In the genomic region with DNA sequence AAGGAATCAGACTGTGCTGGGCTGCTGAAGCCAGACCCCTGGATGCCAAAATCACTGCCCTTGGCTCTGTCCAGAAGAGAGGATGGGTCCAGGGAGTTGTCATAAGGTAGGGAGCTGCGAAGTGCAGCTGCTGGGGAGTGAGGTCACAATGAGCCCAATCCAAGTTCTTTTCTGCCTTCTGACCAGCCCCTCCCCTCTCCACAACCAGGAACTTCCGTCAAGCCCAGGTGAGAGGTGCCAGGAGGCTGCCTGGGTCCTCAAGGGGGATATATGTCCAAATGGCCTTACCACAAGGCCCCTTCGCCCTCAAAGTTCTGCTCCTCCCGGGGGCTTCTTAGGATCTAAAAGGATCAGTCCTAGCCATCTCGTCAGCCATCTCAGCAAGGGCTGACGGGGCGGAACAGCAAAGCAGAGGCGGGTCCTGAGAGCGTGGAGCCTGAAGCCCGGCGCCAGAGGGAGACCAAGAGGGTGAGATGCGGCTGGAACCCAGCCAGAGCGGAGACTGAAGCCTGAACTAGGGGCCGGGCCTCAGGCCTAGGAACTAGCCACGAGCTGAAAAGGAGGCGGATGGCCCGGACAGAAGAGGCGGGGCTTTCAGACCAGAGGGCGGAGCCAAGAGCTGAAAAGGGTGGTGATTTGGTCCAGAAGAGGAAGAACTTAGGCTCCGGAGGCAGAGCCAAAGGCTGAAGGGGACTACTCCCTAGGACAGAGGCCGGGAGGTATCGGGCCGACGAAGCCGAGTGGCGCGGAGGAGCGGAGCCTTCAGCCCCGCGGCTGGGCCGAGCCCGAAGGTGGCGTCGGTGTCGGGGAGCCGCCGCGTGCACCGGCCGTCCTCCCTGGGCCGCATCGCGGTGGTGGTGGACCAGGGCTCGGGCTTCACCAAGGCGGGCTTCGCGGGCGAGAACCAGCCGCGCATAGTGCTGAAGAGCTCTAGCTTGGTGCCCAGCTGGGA, we compare ENCODE assay signal across 8 cellular contexts. TPM values are rescaled to one million over a fixed set of nuclear protein-coding genes. Genes with fewer than 3 reads are reported as not detected.
DNase-seq lines count a peak whose midpoint lies in the region; ATAC-seq and TF ChIP-seq lines count a peak whose summit lies in the region.

A gene (plus strand): TSS at position 651 of the 952 bp plus-strand sequence. CDS start 555 bp downstream, outside the sequence.

- peak within 1 kb of the TSS; percentile 48 for H3K4me3 ChIP-seq in A673 (ENCODE audit: low read depth, low read length, poor library complexity, severe bottlenecking)

- peak; percentile 56 for ATAC-seq in GM18520 (IDR thresholded peaks at IDR 0.05; ENCODE audit: unreplicated experiment)
- ATAC-seq in HG03066 (IDR thresholded peaks at IDR 0.05; ENCODE audit: low read depth, unreplicated experiment) = peak; percentile 54
- peak; percentile 68 for ATAC-seq in left lobe of liver

- peaks cover 16% of the 10 kb centered on the region for H3K36me3 ChIP-seq in A673 (ENCODE audit: insufficient read depth, low read length, poor library complexity, severe bottlenecking)

- H3K9me3 ChIP-seq in A673 (ENCODE audit: low read depth, low read length, poor library complexity, severe bottlenecking) = no peaks in the 10 kb centered on the region

- no peaks in the 10 kb centered on the region for H3K27me3 ChIP-seq in A673 (replicated peaks; ENCODE audit: insufficient read depth, low read depth, low read length, poor library complexity)

- intact Hi-C loops in A673 (cut with micrococcal nuclease; ENCODE audit: unreplicated experiment) = loop anchor here (5.0 kb wide), 1 partner anchor 461 kb away; no protein-coding TSS in a partner anchor

- no TSS peak for BruUV-seq in A673 (replicated peaks; lab: Mats Ljungman, UMichigan)

- peak within 1 kb of the TSS; percentile 29 for H3K27ac ChIP-seq in A673 (ENCODE audit: low read depth, low read length, poor library complexity, severe bottlenecking)

- DNase-seq in A673 (ENCODE audit: low spot score) = peak; percentile 80
- DNase-seq in NCI-H345 (lab: John Stamatoyannopoulos, UW) = peak; percentile 93
- peak; percentile 66 to 69 for DNase-seq in activated CD4-positive, alpha-beta T cell treated with anti-CD3 and anti-CD28 coated beads, Interleukin-2, amount 50 U/mL, for 4 hours
- DNase-seq in dermis blood vessel endothelial cell = peak; percentile 98
- DNase-seq in left lobe of liver (ENCODE audit: low spot score) = peak; percentile 94
- peak; percentile 83 to 96 for DNase-seq in stimulated activated CD4-positive, alpha-beta T cell treated with anti-CD3 and anti-CD28 coated beads, Interleukin-2, amount 100 ng/mL, for 24 hours

- no peak for TF ChIP-seq CTCF in A673 (conservative IDR thresholded peaks at IDR 0.05; ENCODE audit: low read depth, low read length)

- peaks cover 34% of the 10 kb centered on the region for H3K4me1 ChIP-seq in A673 (ENCODE audit: insufficient read depth, low read length, poor library complexity, severe bottlenecking)

- CTCF ChIA-PET in A673 (lab: Charles Lee) = interaction anchor here (0.5 to 1.1 kb wide), 3 partner anchors 29 to 1145 kb away, joined by 3 to 14 read pairs (median 5); no protein-coding TSS in a partner anchor

- POLR2A ChIA-PET in A673 (lab: Charles Lee; ENCODE audit: low non-redundant PET) = no interaction called here

RNA-seq across cellular contexts. Expression of the gene that starts here (rescaled TPM):
- total RNA-seq in A673 (2021) (0.39 and 0.47 TPM in 2 replicates), dermis blood vessel endothelial cell (1.9 and 2.2 TPM in 2 replicates), left lobe of liver (0.20 TPM)

Comparison
In these comparisons a context has a peak if more than half of its experiments do, and no peak if none do; other contexts are left out.
1. Peak in every context shown above with its lines: DNase-seq, ATAC-seq, H3K4me3 ChIP-seq and H3K27ac ChIP-seq.
2. Peak in DNase-seq, H3K4me3 ChIP-seq and H3K27ac ChIP-seq in A673; RNA of the gene not detected or under 1 TPM.
3. Peak in DNase-seq and ATAC-seq in left lobe of liver; RNA of the gene not detected or under 1 TPM.